Comparison of ENCODE assay signal across 9 cellular contexts in the genomic region with DNA sequence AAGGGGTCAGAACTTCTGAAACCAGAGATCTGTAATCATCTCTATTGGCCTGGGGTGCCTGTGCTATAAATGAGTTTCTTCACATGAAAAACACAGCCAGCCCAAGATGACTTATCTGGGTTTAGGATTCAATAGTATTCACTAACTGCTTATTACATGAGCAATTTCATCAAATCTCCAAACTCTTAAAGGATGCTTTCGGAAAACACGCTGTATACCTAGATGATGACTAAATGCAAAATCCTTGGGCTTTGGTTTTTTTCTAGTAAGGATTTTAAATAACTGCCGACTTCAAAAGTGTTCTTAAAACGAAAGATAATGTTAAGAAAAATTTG. TPM values are rescaled to one million over a fixed set of nuclear protein-coding genes. Genes with fewer than 3 reads are reported as not detected.
A peak's percentile ranks its signal among the peaks of the same experiment; 100 is the strongest.
DNase-seq lines count a peak whose midpoint lies in the region; ATAC-seq and TF ChIP-seq lines count a peak whose summit lies in the region.
"Had no signal": no experiment of that assay in that cellular context is flagged by ENCODE, and none has a peak within 500 bp of the region (broad histone marks: within the 10 kb centered on the region; RNA-seq: fewer than 3 reads in every experiment).

No MANE protein-coding gene starts in this region.

- H3K27ac ChIP-seq in AG04450 (ENCODE audit: low read depth, low read length) (peak overlapping the region; percentile 48), HUES64 (ENCODE audit: low read depth, low read length) (peak overlapping the region; percentile 73)
- H3K27ac ChIP-seq in naive thymus-derived CD4-positive, alpha-beta T cell (ENCODE audit: low read depth, low read length) = peak overlapping the region; percentile 79

- 95% methylated on average over 4 of the region's 4 CpGs for WGBS in HUES64

- H3K36me3 Mint-ChIP-seq in naive thymus-derived CD4-positive, alpha-beta T cell = peaks cover 0 to 38% (median 9%) of the 10 kb centered on the region in 5 donors

- peaks cover 35% of the 10 kb centered on the region; the same call in 1 of the 2 replicates for H3K4me1 ChIP-seq in HUES64 (ENCODE audit: insufficient read depth, low read length)
- peaks cover 50 to 52% of the 10 kb centered on the region in 2 donors for H3K4me1 ChIP-seq in naive thymus-derived CD4-positive, alpha-beta T cell (ENCODE audit: control insufficient read depth in 2 of 2, insufficient read depth in 2 of 2, low read length in 2 of 2)

- POLR2A ChIA-PET in AG04450 (lab: Yijun Ruan, JAX) = interaction anchor here (0.7 to 5.7 kb wide), 3 partner anchors 18 to 1861 kb away, joined by 4 to 50 read pairs (median 30); partner anchors contain the start of genes CHCHD4, LSM3, TMEM43 and XPC
- POLR2A ChIA-PET in naive thymus-derived CD4-positive, alpha-beta T cell (lab: Charles Lee) = interaction anchor here (0.7 to 7.2 kb wide), 7 partner anchors 17 to 954 kb away, joined by 3 to 96 read pairs (median 6); partner anchors contain the start of genes CHCHD4, LSM3, TMEM43 and XPC

- no peak for ATAC-seq in naive thymus-derived CD4-positive, alpha-beta T cell

- H3K9me3 Mint-ChIP-seq in naive thymus-derived CD4-positive, alpha-beta T cell = no peaks in the 10 kb centered on the region

- intact Hi-C loops in naive thymus-derived CD4-positive, alpha-beta T cell (cut with micrococcal nuclease) = loop anchor here in 1 of 2 donors (5.0 to 10.0 kb wide), 2 partner anchors 488 to 1131 kb away; no protein-coding TSS in a partner anchor

- peak overlapping the region; percentile 89 to 100 (median 97) for H3K27ac Mint-ChIP-seq in naive thymus-derived CD4-positive, alpha-beta T cell

- peak overlapping the region; percentile 33; the same call in 1 of the 2 replicates for H3K9ac ChIP-seq in HUES64 (ENCODE audit: low read depth, low read length)

- H3K9me3 ChIP-seq in AG04450 (ENCODE audit: control insufficient read depth, insufficient read depth, low read length) (no peaks in the 10 kb centered on the region), HUES64 (ENCODE audit: insufficient read depth, low read depth, low read length) (no peaks in the 10 kb centered on the region)
- no peaks in the 10 kb centered on the region for H3K9me3 ChIP-seq in naive thymus-derived CD4-positive, alpha-beta T cell (ENCODE audit: control insufficient read depth in 2 of 3, low read length in 3 of 3)

- peaks cover 36 to 64% (median 56%) of the 10 kb centered on the region in 7 donors for H3K4me1 Mint-ChIP-seq in naive thymus-derived CD4-positive, alpha-beta T cell

- H3K27me3 Mint-ChIP-seq in naive thymus-derived CD4-positive, alpha-beta T cell = no peaks in the 10 kb centered on the region

- no peak overlapping the region for H3K4me3 ChIP-seq in AG04450 (ENCODE audit: low read depth, low read length)
- no peak overlapping the region for H3K4me3 ChIP-seq in HUES64 (ENCODE audit: low read length)
- H3K4me3 ChIP-seq in cardiac fibroblast (replicated peaks in 1 of 2; ENCODE audit: low read depth in 2 of 2, low read length in 2 of 2) = no peak overlapping the region
- H3K4me3 ChIP-seq in naive thymus-derived CD4-positive, alpha-beta T cell (ENCODE audit: low read length) = no peak overlapping the region
- H3K4me3 ChIP-seq: lung had no signal

- in situ Hi-C loops in ACHN (cut with HindIII; ENCODE audit: low pct_ligation_motif_present, low pct_unique_long_range_greater_than_20kb, low sequenced_read_pairs) = no loop called here

- DNase-seq in AG04450 (ENCODE audit: low read depth, low spot score) = no peak
- DNase-seq in cardiac fibroblast (ENCODE audit: low read depth in 2 of 2) = peak; percentile 48 to 66
- no peak for DNase-seq in naive thymus-derived CD4-positive, alpha-beta T cell
- no peak for DNase-seq in ACHN
- no peak for DNase-seq in CD1c-positive myeloid dendritic cell (ENCODE audit: extremely low spot score)
- DNase-seq in NCI-H187 treated with DMSO at 0.1 percent for 48 hours (lab: John Stamatoyannopoulos, UW) = no peak
- DNase-seq in DMS114 treated with DMSO at 0.1 percent for 48 hours (lab: John Stamatoyannopoulos, UW; ENCODE audit: unreplicated experiment) = no peak

- H3K36me3 ChIP-seq in HUES64 (ENCODE audit: insufficient read depth, low read length) = peaks cover 58% of the 10 kb centered on the region
- H3K36me3 ChIP-seq in naive thymus-derived CD4-positive, alpha-beta T cell (ENCODE audit: control insufficient read depth in 2 of 3, insufficient read depth in 3 of 3, low read length in 3 of 3) = peaks cover 0 to 68% (median 5%) of the 10 kb centered on the region in 3 experiments

- peak overlapping the region; percentile 57 to 80 (median 66) for H3K4me3 Mint-ChIP-seq in naive thymus-derived CD4-positive, alpha-beta T cell

- H3K27me3 ChIP-seq in AG04450 (ENCODE audit: control insufficient read depth, insufficient read depth, low read length) (no peaks in the 10 kb centered on the region), HUES64 (ENCODE audit: insufficient read depth, low read length) (no peaks in the 10 kb centered on the region)
- no peaks in the 10 kb centered on the region for H3K27me3 ChIP-seq in naive thymus-derived CD4-positive, alpha-beta T cell (ENCODE audit: control insufficient read depth in 2 of 2, insufficient read depth in 2 of 2, low read length in 2 of 2)

- TF ChIP-seq CTCF in AG04450 (IDR thresholded peaks at IDR 0.05; ENCODE audit: low read depth, low read length) (no peak), cardiac fibroblast (IDR thresholded peaks at IDR 0.05; ENCODE audit: low read depth, low read length) (no peak)

- CTCF ChIA-PET in AG04450 (lab: Charles Lee) = interaction anchor here (0.5 to 1.6 kb wide), 3 partner anchors 60 to 411 kb away, joined by 3 to 5 read pairs (median 4); no protein-coding TSS in a partner anchor
- CTCF ChIA-PET in naive thymus-derived CD4-positive, alpha-beta T cell (lab: Charles Lee) = interaction anchor here (0.7 to 2.7 kb wide), 3 partner anchors 17 to 247 kb away, joined by 3 to 12 read pairs (median 4); partner anchors contain the start of genes CHCHD4 and TMEM43

RNA-seq across cellular contexts. Expression of gene TMEM43, which starts 18.4 kb away (rescaled TPM):
- 111 and 117 TPM in 2 replicates for polyA plus RNA-seq in AG04450 (2011; rRNA removed)
- 75.5 and 95.0 TPM in 2 replicates for polyA minus RNA-seq in AG04450 (2011; rRNA and poly(A)+ RNA removed)
- 30.5 TPM for polyA plus RNA-seq in HUES64 (2013, experiment 1 of 2)
- 25.1 TPM for polyA plus RNA-seq in HUES64 (2013, experiment 2 of 2)
- total RNA-seq in naive thymus-derived CD4-positive, alpha-beta T cell = 10 to 100 TPM; 30.1 to 54.8 (median 46.5) TPM
- polyA plus RNA-seq in naive thymus-derived CD4-positive, alpha-beta T cell = 10 to 100 TPM; 55.6 to 55.8 TPM

RNA-seq across cellular contexts. Expression of gene CHCHD4, which starts 18.6 kb away (rescaled TPM):
- 9.8 and 11.4 TPM in 2 replicates for polyA plus RNA-seq in AG04450 (2011; rRNA removed)
- polyA minus RNA-seq in AG04450 (2011; rRNA and poly(A)+ RNA removed) = 3.8 and 4.1 TPM in 2 replicates
- 26.9 TPM for polyA plus RNA-seq in HUES64 (2013, experiment 1 of 2)
- 25.5 TPM for polyA plus RNA-seq in HUES64 (2013, experiment 2 of 2)
- total RNA-seq in naive thymus-derived CD4-positive, alpha-beta T cell = 10 to 100 TPM in 1 of 5 experiments, 1 to 10 TPM in 4; 3.3 to 14.1 (median 8.4) TPM
- 10 to 100 TPM in 1 of 2 donors, 1 to 10 TPM in 1; 9.8 to 12.6 TPM for polyA plus RNA-seq in naive thymus-derived CD4-positive, alpha-beta T cell

RNA-seq across cellular contexts. Expression of gene XPC, which starts 35.2 kb away (rescaled TPM):
- polyA plus RNA-seq in AG04450 (2011; rRNA removed) = 38.4 and 39.0 TPM in 2 replicates
- 47.3 and 50.0 TPM in 2 replicates for polyA minus RNA-seq in AG04450 (2011; rRNA and poly(A)+ RNA removed)
- polyA plus RNA-seq in HUES64 (2013, experiment 1 of 2) = 19.8 TPM
- polyA plus RNA-seq in HUES64 (2013, experiment 2 of 2) = 24.8 TPM
- total RNA-seq in naive thymus-derived CD4-positive, alpha-beta T cell = 10 to 100 TPM; 56.3 to 94.8 (median 78.1) TPM
- 10 to 100 TPM; 50.0 to 54.2 TPM for polyA plus RNA-seq in naive thymus-derived CD4-positive, alpha-beta T cell

RNA-seq across cellular contexts. Expression of gene LSM3, which starts 35.4 kb away (rescaled TPM):
- 7.4 and 11.9 TPM in 2 replicates for polyA plus RNA-seq in AG04450 (2011; rRNA removed)
- polyA minus RNA-seq in AG04450 (2011; rRNA and poly(A)+ RNA removed) = 1.4 and 2.3 TPM in 2 replicates
- polyA plus RNA-seq in HUES64 (2013, experiment 1 of 2) = 32.6 TPM
- 32.6 TPM for polyA plus RNA-seq in HUES64 (2013, experiment 2 of 2)
- 10 to 100 TPM in 1 of 5 experiments, 1 to 10 TPM in 4; 6.0 to 14.1 (median 8.0) TPM for total RNA-seq in naive thymus-derived CD4-positive, alpha-beta T cell
- polyA plus RNA-seq in naive thymus-derived CD4-positive, alpha-beta T cell = 10 to 100 TPM; 10.5 to 26.2 TPM

Comparison
In these comparisons a context has a peak if more than half of its experiments do, and no peak if none do; other contexts are left out.
1. DNase-seq: peak in cardiac fibroblast (2 of 2); none in AG04450 (single experiment), naive thymus-derived CD4-positive, alpha-beta T cell (0 of 9), ACHN (single experiment), CD1c-positive myeloid dendritic cell (single experiment), NCI-H187 treated with DMSO at 0.1 percent for 48 hours (single experiment) and DMS114 treated with DMSO at 0.1 percent for 48 hours (single experiment).
2. Peak in every context shown above with its lines, with median percentiles within 50 percentile points of each other: H3K27ac ChIP-seq.